ENCODE assay signal across 17 cellular contexts in the genomic region with DNA sequence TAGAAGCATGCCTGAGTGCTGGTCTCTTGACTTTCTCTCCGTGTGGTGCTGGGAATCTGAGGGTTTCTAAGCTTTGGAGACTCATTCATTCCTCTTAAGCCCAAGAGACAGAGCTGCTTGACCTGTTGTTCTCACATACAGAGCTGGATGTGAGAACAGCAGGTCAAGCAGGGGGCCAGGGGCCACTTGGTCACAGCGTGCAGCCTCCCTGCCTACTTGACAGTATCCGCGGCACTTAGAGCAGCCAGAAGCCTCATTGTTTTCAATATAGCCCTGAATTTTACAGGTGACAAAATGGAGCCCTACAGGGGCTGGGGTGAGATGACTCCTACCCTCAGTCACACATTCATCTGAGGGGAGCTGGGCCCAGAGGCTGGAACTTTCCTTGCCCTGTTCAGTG.
"Had no signal": no experiment of that assay in that cellular context is flagged by ENCODE, and none has a peak within 500 bp of the region (broad histone marks: within the 10 kb centered on the region; RNA-seq: fewer than 3 reads in every experiment).

No MANE protein-coding gene starts in this region.

- H3K4me1 ChIP-seq: colonic mucosa, esophagus squamous epithelium, gastroesophageal sphincter, suprapubic skin, tibial nerve had no signal

- H3K27ac ChIP-seq: colonic mucosa, esophagus squamous epithelium, gastroesophageal sphincter, neutrophil, right atrium auricular region, suprapubic skin, tibial nerve had no signal

- H3K9me3 ChIP-seq: colonic mucosa, esophagus squamous epithelium, gastroesophageal sphincter, mucosa of descending colon, neutrophil, right atrium auricular region, suprapubic skin, tibial nerve had no signal

- ATAC-seq: gastroesophageal sphincter; left lobe of liver; mucosa of descending colon; naive thymus-derived CD8-positive, alpha-beta T cell; stimulated activated naive CD8-positive, alpha-beta T cell treated with anti-CD3 and anti-CD28 coated beads, Interleukin-15, Interleukin-2, amounts not matched to agents 100 U/mL and 50 U/mL, for 24 hours had no signal

- FAIRE-seq: small intestine had no signal

- H3K36me3 ChIP-seq: colonic mucosa, esophagus squamous epithelium, gastroesophageal sphincter, neutrophil, right atrium auricular region, suprapubic skin, tibial nerve had no signal

- H3K27me3 ChIP-seq: colonic mucosa, esophagus squamous epithelium, gastroesophageal sphincter, neutrophil, right atrium auricular region, suprapubic skin, tibial nerve had no signal

- DNase-seq: colonic mucosa; dermis blood vessel endothelial cell; esophagus squamous epithelium; foreskin fibroblast; glutamatergic neuron; islet precursor cell; mucosa of descending colon; naive thymus-derived CD8-positive, alpha-beta T cell; small intestine; stimulated activated CD4-positive, alpha-beta T cell treated with anti-CD3 and anti-CD28 coated beads, Interleukin-2, amount 100 ng/mL, for 48 hours; stimulated activated naive CD8-positive, alpha-beta T cell treated with anti-CD3 and anti-CD28 coated beads, Interleukin-15, Interleukin-2, amounts not matched to agents 100 U/mL and 50 U/mL, for 24 hours had no signal

- H3K4me3 ChIP-seq: colonic mucosa, esophagus squamous epithelium, gastroesophageal sphincter, mucosa of descending colon, right atrium auricular region, suprapubic skin, tibial nerve had no signal
